Comparison of ENCODE assay signal across 15 cellular contexts in genomic region chr15:99721104-99721778, GRCh38. TPM values are rescaled to one million over a fixed set of nuclear protein-coding genes. Genes with fewer than 3 reads are reported as not detected.
DNase-seq lines count a peak whose midpoint lies in the region; ATAC-seq and TF ChIP-seq lines count a peak whose summit lies in the region.
"Had no signal": no experiment of that assay in that cellular context is flagged by ENCODE, and none has a peak within 500 bp of the region (broad histone marks: within the 10 kb centered on the region; RNA-seq: fewer than 3 reads in every experiment).

No MANE protein-coding gene starts in this region.

- ATAC-seq in activated CD4-positive, alpha-beta T cell treated with anti-CD3 and anti-CD28 coated beads for 36 hours: peak; percentile 31
- ATAC-seq in T-cell (replicated peaks in 1 of 4): peak; percentile 36 to 59 (median 52)
- ATAC-seq: heart right ventricle, left ventricle myocardium superior had no signal

- CTCF ChIA-PET in activated CD4-positive, alpha-beta T cell treated with anti-CD3 and anti-CD28 coated beads for 36 hours (lab: Charles Lee): interaction anchor here (1.0 kb wide), 1 partner anchor 17 kb away, joined by 3 read pairs; no protein-coding TSS in a partner anchor
- CTCF ChIA-PET in T-cell (lab: Charles Lee): interaction anchor here in 1 of 2 donors (0.5 to 1.0 kb wide), 2 partner anchors 22 to 434 kb away, joined by 3 to 4 read pairs; no protein-coding TSS in a partner anchor

- no peaks in the 10 kb centered on the region for H3K27me3 Mint-ChIP-seq in activated CD4-positive, alpha-beta T cell treated with anti-CD3 and anti-CD28 coated beads for 36 hours
- H3K27me3 Mint-ChIP-seq in T-cell: no peaks in the 10 kb centered on the region
- H3K27me3 Mint-ChIP-seq: IgD-negative memory B cell had no signal

- H3K27me3 ChIP-seq in prostate gland (replicated peaks; ENCODE audit: insufficient read depth): no peaks in the 10 kb centered on the region
- H3K27me3 ChIP-seq: heart right ventricle had no signal

- H3K9me3 Mint-ChIP-seq in activated CD4-positive, alpha-beta T cell treated with anti-CD3 and anti-CD28 coated beads for 36 hours (ENCODE audit: low read depth): no peaks in the 10 kb centered on the region
- H3K9me3 Mint-ChIP-seq in T-cell: no peaks in the 10 kb centered on the region

- peak overlapping the region; percentile 37 for H3K4me3 Mint-ChIP-seq in activated CD4-positive, alpha-beta T cell treated with anti-CD3 and anti-CD28 coated beads for 36 hours
- peak overlapping the region; percentile 35 to 68 (median 61) for H3K4me3 Mint-ChIP-seq in T-cell
- H3K4me3 Mint-ChIP-seq: endodermal cell had no signal

- peaks cover 7% of the 10 kb centered on the region for H3K36me3 Mint-ChIP-seq in activated CD4-positive, alpha-beta T cell treated with anti-CD3 and anti-CD28 coated beads for 36 hours (ENCODE audit: low read depth)
- no peaks in the 10 kb centered on the region for H3K36me3 Mint-ChIP-seq in T-cell

- H3K36me3 ChIP-seq in prostate gland: no peaks in the 10 kb centered on the region

- H3K4me1 Mint-ChIP-seq in activated CD4-positive, alpha-beta T cell treated with anti-CD3 and anti-CD28 coated beads for 36 hours: peaks cover 40% of the 10 kb centered on the region
- H3K4me1 Mint-ChIP-seq in T-cell: peaks cover 29 to 33% (median 30%) of the 10 kb centered on the region in 3 donors

- H3K4me1 ChIP-seq in prostate gland (replicated peaks): no peaks in the 10 kb centered on the region

- no peak for TF ChIP-seq POLR2A in prostate gland (IDR thresholded peaks at IDR 0.05)

- TF ChIP-seq CTCF in prostate gland (IDR thresholded peaks at IDR 0.05): no peak

- DNase-seq in activated CD4-positive, alpha-beta T cell treated with anti-CD3 and anti-CD28 coated beads for 36 hours: no peak
- no peak for DNase-seq in activated CD4-positive, alpha-beta T cell treated with anti-CD3 and anti-CD28 coated beads for 1 hour
- DNase-seq in T-cell (no peak), epithelial cell of prostate (ENCODE audit: low read depth, low spot score) (no peak), prostate gland (ENCODE audit: low spot score) (peak; percentile 65), cerebellum (ENCODE audit: low spot score) (no peak), cerebellar cortex (ENCODE audit: low spot score) (no peak), glomerular visceral epithelial cell (ENCODE audit: extremely low spot score) (no peak)
- DNase-seq: endodermal cell; heart right ventricle; left ventricle myocardium superior; NCI-H187; nucleus accumbens; stimulated activated CD8-positive, alpha-beta memory T cell treated with anti-CD3 and anti-CD28 coated beads, Interleukin-4, amount 100 ng/mL, for 48 hours had no signal

- 56% methylated on average over 3 of the region's 3 CpGs for WGBS in prostate gland

- peak overlapping the region; percentile 84 for H3K27ac Mint-ChIP-seq in activated CD4-positive, alpha-beta T cell treated with anti-CD3 and anti-CD28 coated beads for 36 hours
- H3K27ac Mint-ChIP-seq in T-cell: peak overlapping the region; percentile 84 to 85
- H3K27ac Mint-ChIP-seq: endodermal cell, IgD-negative memory B cell had no signal

- intact Hi-C loops in activated CD4-positive, alpha-beta T cell treated with anti-CD3 and anti-CD28 coated beads for 36 hours (cut with DNase I, micrococcal nuclease): no loop called here
- intact Hi-C loops in prostate gland (cut with DNase I): no loop called here

- H3K9me3 ChIP-seq in prostate gland: no peaks in the 10 kb centered on the region
- H3K9me3 ChIP-seq: heart right ventricle had no signal

- POLR2A ChIA-PET in activated CD4-positive, alpha-beta T cell treated with anti-CD3 and anti-CD28 coated beads for 36 hours (lab: Charles Lee): interaction anchor here (0.8 kb wide), 1 partner anchor 390 kb away, joined by 3 read pairs; no protein-coding TSS in a partner anchor
- POLR2A ChIA-PET in T-cell (lab: Charles Lee): no interaction called here

- H3K27ac ChIP-seq in epithelial cell of prostate: peak overlapping the region; percentile 65
- H3K27ac ChIP-seq in prostate gland: peak overlapping the region; percentile 32 to 35
- H3K27ac ChIP-seq: heart right ventricle had no signal

- H3K4me3 ChIP-seq in prostate gland: no peak overlapping the region
- H3K4me3 ChIP-seq: heart right ventricle had no signal

RNA-seq across cellular contexts. Expression of gene LYSMD4, which starts 12.0 kb away (rescaled TPM):
- total RNA-seq in activated CD4-positive, alpha-beta T cell treated with anti-CD3 and anti-CD28 coated beads for 36 hours: 1 to 10 TPM; 4.7 to 5.3 TPM
- total RNA-seq in T-cell (10 to 100 TPM; 12.6 to 26.5 (median 17.6) TPM), prostate gland (10 to 100 TPM in 1 of 2 donors, 1 to 10 TPM in 1; 2.7 to 21.1 TPM), cerebellum (16.7 TPM)
